1 cellular context compared by ENCODE assay signal in the genomic region with DNA sequence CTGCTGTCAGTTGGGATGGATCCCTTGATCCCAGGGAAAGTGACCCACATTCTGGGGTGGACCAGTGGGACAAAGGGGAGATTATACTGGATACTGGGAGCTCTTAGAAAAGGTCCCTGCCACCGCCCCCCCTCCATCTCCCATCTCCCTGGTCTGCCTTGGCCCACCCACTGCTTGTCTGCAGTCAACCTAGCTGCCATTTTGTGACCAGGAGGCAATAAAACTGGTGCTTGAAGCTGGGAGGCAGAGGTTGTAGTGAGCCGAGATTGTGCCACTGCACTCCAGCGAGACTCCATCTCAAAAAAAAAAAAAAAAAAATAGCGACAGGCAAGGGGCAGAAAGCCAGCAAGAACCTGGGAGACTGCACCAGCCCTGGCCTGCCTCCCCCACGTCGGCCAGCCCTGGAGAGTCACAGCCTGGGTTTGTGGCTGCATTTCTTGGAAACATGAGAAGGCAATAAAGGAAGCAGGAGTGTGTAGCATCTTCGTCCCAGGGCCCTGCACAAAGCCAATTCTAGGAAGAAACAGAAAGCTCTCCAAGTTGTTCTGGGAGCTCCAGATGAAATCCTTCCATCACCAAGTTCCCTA.
TF ChIP-seq lines count a peak whose summit lies in the region.

No MANE protein-coding gene starts in this region.

TF ChIP-seq in K562, 482 proteins besides CTCF, POLR2A, EP300 and RAD21 (continued from another document):
- TF ChIP-seq, protein P1, sequence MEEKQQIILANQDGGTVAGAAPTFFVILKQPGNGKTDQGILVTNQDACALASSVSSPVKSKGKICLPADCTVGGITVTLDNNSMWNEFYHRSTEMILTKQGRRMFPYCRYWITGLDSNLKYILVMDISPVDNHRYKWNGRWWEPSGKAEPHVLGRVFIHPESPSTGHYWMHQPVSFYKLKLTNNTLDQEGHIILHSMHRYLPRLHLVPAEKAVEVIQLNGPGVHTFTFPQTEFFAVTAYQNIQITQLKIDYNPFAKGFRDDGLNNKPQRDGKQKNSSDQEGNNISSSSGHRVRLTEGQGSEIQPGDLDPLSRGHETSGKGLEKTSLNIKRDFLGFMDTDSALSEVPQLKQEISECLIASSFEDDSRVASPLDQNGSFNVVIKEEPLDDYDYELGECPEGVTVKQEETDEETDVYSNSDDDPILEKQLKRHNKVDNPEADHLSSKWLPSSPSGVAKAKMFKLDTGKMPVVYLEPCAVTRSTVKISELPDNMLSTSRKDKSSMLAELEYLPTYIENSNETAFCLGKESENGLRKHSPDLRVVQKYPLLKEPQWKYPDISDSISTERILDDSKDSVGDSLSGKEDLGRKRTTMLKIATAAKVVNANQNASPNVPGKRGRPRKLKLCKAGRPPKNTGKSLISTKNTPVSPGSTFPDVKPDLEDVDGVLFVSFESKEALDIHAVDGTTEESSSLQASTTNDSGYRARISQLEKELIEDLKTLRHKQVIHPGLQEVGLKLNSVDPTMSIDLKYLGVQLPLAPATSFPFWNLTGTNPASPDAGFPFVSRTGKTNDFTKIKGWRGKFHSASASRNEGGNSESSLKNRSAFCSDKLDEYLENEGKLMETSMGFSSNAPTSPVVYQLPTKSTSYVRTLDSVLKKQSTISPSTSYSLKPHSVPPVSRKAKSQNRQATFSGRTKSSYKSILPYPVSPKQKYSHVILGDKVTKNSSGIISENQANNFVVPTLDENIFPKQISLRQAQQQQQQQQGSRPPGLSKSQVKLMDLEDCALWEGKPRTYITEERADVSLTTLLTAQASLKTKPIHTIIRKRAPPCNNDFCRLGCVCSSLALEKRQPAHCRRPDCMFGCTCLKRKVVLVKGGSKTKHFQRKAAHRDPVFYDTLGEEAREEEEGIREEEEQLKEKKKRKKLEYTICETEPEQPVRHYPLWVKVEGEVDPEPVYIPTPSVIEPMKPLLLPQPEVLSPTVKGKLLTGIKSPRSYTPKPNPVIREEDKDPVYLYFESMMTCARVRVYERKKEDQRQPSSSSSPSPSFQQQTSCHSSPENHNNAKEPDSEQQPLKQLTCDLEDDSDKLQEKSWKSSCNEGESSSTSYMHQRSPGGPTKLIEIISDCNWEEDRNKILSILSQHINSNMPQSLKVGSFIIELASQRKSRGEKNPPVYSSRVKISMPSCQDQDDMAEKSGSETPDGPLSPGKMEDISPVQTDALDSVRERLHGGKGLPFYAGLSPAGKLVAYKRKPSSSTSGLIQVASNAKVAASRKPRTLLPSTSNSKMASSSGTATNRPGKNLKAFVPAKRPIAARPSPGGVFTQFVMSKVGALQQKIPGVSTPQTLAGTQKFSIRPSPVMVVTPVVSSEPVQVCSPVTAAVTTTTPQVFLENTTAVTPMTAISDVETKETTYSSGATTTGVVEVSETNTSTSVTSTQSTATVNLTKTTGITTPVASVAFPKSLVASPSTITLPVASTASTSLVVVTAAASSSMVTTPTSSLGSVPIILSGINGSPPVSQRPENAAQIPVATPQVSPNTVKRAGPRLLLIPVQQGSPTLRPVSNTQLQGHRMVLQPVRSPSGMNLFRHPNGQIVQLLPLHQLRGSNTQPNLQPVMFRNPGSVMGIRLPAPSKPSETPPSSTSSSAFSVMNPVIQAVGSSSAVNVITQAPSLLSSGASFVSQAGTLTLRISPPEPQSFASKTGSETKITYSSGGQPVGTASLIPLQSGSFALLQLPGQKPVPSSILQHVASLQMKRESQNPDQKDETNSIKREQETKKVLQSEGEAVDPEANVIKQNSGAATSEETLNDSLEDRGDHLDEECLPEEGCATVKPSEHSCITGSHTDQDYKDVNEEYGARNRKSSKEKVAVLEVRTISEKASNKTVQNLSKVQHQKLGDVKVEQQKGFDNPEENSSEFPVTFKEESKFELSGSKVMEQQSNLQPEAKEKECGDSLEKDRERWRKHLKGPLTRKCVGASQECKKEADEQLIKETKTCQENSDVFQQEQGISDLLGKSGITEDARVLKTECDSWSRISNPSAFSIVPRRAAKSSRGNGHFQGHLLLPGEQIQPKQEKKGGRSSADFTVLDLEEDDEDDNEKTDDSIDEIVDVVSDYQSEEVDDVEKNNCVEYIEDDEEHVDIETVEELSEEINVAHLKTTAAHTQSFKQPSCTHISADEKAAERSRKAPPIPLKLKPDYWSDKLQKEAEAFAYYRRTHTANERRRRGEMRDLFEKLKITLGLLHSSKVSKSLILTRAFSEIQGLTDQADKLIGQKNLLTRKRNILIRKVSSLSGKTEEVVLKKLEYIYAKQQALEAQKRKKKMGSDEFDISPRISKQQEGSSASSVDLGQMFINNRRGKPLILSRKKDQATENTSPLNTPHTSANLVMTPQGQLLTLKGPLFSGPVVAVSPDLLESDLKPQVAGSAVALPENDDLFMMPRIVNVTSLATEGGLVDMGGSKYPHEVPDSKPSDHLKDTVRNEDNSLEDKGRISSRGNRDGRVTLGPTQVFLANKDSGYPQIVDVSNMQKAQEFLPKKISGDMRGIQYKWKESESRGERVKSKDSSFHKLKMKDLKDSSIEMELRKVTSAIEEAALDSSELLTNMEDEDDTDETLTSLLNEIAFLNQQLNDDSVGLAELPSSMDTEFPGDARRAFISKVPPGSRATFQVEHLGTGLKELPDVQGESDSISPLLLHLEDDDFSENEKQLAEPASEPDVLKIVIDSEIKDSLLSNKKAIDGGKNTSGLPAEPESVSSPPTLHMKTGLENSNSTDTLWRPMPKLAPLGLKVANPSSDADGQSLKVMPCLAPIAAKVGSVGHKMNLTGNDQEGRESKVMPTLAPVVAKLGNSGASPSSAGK (IDR thresholded peaks at IDR 0.05) = no peak
- no peak for TF ChIP-seq MECOM (CRISPR knock-in tag; IDR thresholded peaks at IDR 0.05)
- no peak for TF ChIP-seq MEIS2 (IDR thresholded peaks at IDR 0.05; ENCODE audit: partially characterized antibody)
- TF ChIP-seq, protein P2, sequence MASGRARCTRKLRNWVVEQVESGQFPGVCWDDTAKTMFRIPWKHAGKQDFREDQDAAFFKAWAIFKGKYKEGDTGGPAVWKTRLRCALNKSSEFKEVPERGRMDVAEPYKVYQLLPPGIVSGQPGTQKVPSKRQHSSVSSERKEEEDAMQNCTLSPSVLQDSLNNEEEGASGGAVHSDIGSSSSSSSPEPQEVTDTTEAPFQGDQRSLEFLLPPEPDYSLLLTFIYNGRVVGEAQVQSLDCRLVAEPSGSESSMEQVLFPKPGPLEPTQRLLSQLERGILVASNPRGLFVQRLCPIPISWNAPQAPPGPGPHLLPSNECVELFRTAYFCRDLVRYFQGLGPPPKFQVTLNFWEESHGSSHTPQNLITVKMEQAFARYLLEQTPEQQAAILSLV (tag; IDR thresholded peaks at IDR 0.05) = no peak
- no peak for TF ChIP-seq SMAD3 (CRISPR knock-in tag; conservative IDR thresholded peaks at IDR 0.05)
- no peak for TF ChIP-seq ZNF717 (CRISPR knock-in tag; IDR thresholded peaks at IDR 0.05)
- TF ChIP-seq EZH2 (IDR thresholded peaks at IDR 0.05; ENCODE audit: borderline replicate concordance, low read depth, low read length) = no peak
- TF ChIP-seq, protein P3, sequence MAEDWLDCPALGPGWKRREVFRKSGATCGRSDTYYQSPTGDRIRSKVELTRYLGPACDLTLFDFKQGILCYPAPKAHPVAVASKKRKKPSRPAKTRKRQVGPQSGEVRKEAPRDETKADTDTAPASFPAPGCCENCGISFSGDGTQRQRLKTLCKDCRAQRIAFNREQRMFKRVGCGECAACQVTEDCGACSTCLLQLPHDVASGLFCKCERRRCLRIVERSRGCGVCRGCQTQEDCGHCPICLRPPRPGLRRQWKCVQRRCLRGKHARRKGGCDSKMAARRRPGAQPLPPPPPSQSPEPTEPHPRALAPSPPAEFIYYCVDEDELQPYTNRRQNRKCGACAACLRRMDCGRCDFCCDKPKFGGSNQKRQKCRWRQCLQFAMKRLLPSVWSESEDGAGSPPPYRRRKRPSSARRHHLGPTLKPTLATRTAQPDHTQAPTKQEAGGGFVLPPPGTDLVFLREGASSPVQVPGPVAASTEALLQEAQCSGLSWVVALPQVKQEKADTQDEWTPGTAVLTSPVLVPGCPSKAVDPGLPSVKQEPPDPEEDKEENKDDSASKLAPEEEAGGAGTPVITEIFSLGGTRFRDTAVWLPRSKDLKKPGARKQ (CRISPR knock-in tag; IDR thresholded peaks at IDR 0.05) = no peak
- TF ChIP-seq, protein P4, sequence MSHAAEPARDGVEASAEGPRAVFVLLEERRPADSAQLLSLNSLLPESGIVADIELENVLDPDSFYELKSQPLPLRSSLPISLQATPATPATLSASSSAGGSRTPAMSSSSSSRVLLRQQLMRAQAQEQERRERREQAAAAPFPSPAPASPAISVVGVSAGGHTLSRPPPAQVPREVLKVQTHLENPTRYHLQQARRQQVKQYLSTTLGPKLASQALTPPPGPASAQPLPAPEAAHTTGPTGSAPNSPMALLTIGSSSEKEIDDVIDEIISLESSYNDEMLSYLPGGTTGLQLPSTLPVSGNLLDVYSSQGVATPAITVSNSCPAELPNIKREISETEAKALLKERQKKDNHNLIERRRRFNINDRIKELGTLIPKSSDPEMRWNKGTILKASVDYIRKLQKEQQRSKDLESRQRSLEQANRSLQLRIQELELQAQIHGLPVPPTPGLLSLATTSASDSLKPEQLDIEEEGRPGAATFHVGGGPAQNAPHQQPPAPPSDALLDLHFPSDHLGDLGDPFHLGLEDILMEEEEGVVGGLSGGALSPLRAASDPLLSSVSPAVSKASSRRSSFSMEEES (CRISPR knock-in tag; IDR thresholded peaks at IDR 0.05) = no peak
- TF ChIP-seq CREM (IDR thresholded peaks at IDR 0.05; ENCODE audit: low read depth) = peak; percentile 34; the same call in 1 of the 2 replicates
- TF ChIP-seq CC2D1A (IDR thresholded peaks at IDR 0.05) = no peak
- TF ChIP-seq FUS (optimal IDR thresholded peaks at IDR 0.05; ENCODE audit: low read depth, low read length) = no peak
- TF ChIP-seq HDAC8 (tag; IDR thresholded peaks at IDR 0.05) = no peak
- no peak for TF ChIP-seq ERF (CRISPR knock-in tag; IDR thresholded peaks at IDR 0.05)
- TF ChIP-seq, protein P5, sequence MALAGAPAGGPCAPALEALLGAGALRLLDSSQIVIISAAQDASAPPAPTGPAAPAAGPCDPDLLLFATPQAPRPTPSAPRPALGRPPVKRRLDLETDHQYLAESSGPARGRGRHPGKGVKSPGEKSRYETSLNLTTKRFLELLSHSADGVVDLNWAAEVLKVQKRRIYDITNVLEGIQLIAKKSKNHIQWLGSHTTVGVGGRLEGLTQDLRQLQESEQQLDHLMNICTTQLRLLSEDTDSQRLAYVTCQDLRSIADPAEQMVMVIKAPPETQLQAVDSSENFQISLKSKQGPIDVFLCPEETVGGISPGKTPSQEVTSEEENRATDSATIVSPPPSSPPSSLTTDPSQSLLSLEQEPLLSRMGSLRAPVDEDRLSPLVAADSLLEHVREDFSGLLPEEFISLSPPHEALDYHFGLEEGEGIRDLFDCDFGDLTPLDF (CRISPR knock-in tag; IDR thresholded peaks at IDR 0.05) = no peak
- TF ChIP-seq SREBF1 (IDR thresholded peaks at IDR 0.05; ENCODE audit: borderline replicate concordance, low read depth, low read length) = no peak
- TF ChIP-seq BCL6 (CRISPR knock-in tag; IDR thresholded peaks at IDR 0.05) = no peak
- TF ChIP-seq ARNT (IDR thresholded peaks at IDR 0.05) = peak in 1 of 2 experiments; percentile 25; a peak in 1 of 4 replicates
- TF ChIP-seq PTRF (tag; IDR thresholded peaks at IDR 0.05) = no peak
- TF ChIP-seq ELF4 (CRISPR knock-in tag; IDR thresholded peaks at IDR 0.05) = no peak
- TF ChIP-seq RBM22 (IDR thresholded peaks at IDR 0.05; ENCODE audit: low read depth, low read length, poor library complexity, severe bottlenecking) = no peak
- no peak for TF ChIP-seq TGIF2 (CRISPR knock-in tag; IDR thresholded peaks at IDR 0.05)
- 0 out of 4 replicates have a peak, but pooled peaks of 1 of the 2 experiments have one; percentile 45 for TF ChIP-seq KDM4B (IDR thresholded peaks at IDR 0.05; ENCODE audit: borderline replicate concordance in 2 of 2, low read depth in 1 of 2)
- no peak for TF ChIP-seq MED1 (CRISPR knock-in tag; IDR thresholded peaks at IDR 0.05; ENCODE audit: borderline replicate concordance)
- TF ChIP-seq, protein P6, sequence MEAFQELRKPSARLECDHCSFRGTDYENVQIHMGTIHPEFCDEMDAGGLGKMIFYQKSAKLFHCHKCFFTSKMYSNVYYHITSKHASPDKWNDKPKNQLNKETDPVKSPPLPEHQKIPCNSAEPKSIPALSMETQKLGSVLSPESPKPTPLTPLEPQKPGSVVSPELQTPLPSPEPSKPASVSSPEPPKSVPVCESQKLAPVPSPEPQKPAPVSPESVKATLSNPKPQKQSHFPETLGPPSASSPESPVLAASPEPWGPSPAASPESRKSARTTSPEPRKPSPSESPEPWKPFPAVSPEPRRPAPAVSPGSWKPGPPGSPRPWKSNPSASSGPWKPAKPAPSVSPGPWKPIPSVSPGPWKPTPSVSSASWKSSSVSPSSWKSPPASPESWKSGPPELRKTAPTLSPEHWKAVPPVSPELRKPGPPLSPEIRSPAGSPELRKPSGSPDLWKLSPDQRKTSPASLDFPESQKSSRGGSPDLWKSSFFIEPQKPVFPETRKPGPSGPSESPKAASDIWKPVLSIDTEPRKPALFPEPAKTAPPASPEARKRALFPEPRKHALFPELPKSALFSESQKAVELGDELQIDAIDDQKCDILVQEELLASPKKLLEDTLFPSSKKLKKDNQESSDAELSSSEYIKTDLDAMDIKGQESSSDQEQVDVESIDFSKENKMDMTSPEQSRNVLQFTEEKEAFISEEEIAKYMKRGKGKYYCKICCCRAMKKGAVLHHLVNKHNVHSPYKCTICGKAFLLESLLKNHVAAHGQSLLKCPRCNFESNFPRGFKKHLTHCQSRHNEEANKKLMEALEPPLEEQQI (IDR thresholded peaks at IDR 0.05) = no peak
